In the genomic region with DNA sequence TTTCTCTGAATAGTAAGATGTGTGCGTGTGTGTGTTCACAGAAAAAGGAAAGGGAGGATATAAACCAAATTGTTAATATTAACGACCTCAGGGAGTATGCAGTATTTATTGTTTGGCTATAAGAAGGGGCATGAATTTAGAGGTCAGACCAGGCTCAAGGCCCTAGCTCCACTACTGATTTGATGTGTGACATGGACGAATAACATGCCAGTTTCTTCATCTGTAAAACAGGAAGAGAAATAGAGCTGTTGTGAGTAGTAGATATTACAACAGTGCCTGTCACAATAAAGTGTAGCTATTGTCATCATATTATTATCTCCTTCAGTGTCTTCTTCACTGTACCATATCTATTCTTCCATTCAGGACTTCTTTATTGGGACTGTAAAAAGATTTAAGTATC, we compare ENCODE assay signal across 1 cellular context.
TF ChIP-seq lines count a peak whose summit lies in the region.

No MANE protein-coding gene starts in this region.

TF ChIP-seq in K562, 482 proteins besides CTCF, POLR2A, EP300 and RAD21:
- TF ChIP-seq RBFOX2 (IDR thresholded peaks at IDR 0.05; ENCODE audit: low read depth, low read length) (0 out of 2 replicates have a peak, but pooled peaks have one; percentile 22), SIRT6 (IDR thresholded peaks at IDR 0.05; ENCODE audit: low read depth, low read length) (no peak)
TF ChIP-seq in K562: peak in this region for 1.
